Comparison of ENCODE assay signal across 8 cellular contexts in the genomic region with DNA sequence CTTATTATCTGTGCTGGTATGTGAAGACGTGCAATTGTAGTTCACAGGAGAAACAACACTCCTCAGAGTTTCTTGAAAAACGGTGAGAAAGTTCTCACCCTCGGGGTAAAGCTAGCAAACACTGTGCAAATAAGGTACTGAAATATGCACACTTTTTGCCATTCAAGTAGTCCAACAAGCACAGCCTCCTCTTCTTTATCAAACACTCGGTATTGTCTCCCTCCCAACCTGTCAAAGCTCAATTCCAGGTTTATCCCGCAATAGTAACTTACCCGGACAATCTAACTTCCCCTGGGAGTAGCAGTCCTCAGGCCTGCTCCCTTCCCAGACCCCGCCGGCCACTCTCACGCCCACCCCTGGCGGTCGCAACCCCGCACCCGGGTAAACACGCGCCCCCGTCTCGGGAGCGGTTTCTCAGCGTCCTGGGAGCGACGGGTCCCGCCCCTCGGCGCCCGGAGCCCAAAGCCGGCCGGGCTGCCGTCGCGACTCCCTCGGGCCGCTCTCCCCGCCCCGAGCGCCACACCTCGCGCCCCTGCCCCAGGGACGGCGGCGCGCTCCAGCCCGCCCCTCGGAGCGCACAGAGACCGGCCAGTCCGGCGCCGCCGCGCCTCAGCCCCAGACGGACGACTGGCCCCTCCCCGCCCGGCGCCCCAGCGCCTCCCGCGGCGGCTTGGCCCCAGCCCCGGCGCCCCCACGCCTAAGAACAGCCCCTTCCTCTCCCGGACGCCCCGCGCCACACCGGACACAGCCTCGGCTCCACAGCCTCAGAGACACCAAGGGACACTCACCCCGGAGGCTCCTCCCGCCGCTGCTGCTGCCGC. TPM values are rescaled to one million over a fixed set of nuclear protein-coding genes. Genes with fewer than 3 reads are reported as not detected.
DNase-seq lines count a peak whose midpoint lies in the region; ATAC-seq and TF ChIP-seq lines count a peak whose summit lies in the region.

No MANE protein-coding gene starts in this region.

- peaks cover 7% of the 10 kb centered on the region for H3K36me3 Mint-ChIP-seq in activated CD8-positive, alpha-beta memory T cell treated with anti-CD3 and anti-CD28 coated beads, Interleukin-2, amount 10 ng/mL, durations not matched to agents 7 days and 5 days
- no peaks in the 10 kb centered on the region for H3K36me3 Mint-ChIP-seq in activated T-helper 1 cell treated with anti-CD3 and anti-CD28 coated beads, Interleukin-12 subunit alpha, Interleukin-12 subunit beta, Interleukin-2, Interleukin-4 antibody, amounts not matched to agents 30 ng/mL and 10 ng/mL and 1 ng/mL, durations not matched to agents 14 hours and 24 hours and 36 hours (ENCODE audit: low read depth)
- peaks cover 6% of the 10 kb centered on the region for H3K36me3 Mint-ChIP-seq in neural progenitor cell
- H3K36me3 Mint-ChIP-seq in type B pancreatic cell: no peaks in the 10 kb centered on the region

- peaks cover 45% of the 10 kb centered on the region for H3K4me1 Mint-ChIP-seq in activated CD8-positive, alpha-beta memory T cell treated with anti-CD3 and anti-CD28 coated beads, Interleukin-2, amount 10 ng/mL, durations not matched to agents 7 days and 5 days
- H3K4me1 Mint-ChIP-seq in activated T-helper 1 cell treated with anti-CD3 and anti-CD28 coated beads, Interleukin-12 subunit alpha, Interleukin-12 subunit beta, Interleukin-2, Interleukin-4 antibody, amounts not matched to agents 30 ng/mL and 10 ng/mL and 1 ng/mL, durations not matched to agents 14 hours and 24 hours and 36 hours (ENCODE audit: low read depth): peaks cover 57% of the 10 kb centered on the region
- H3K4me1 Mint-ChIP-seq in neural progenitor cell (peaks cover 38% of the 10 kb centered on the region), type B pancreatic cell (ENCODE audit: unreplicated experiment) (peaks cover 35% of the 10 kb centered on the region)

- peak overlapping the region; percentile 89 for H3K4me3 ChIP-seq in neural progenitor cell

- CTCF ChIA-PET in activated CD8-positive, alpha-beta memory T cell treated with anti-CD3 and anti-CD28 coated beads, Interleukin-2, amount 10 ng/mL, durations not matched to agents 7 days and 5 days (lab: Charles Lee): interaction anchor here (0.7 to 1.0 kb wide), 2 partner anchors 14 to 127 kb away, joined by 3 to 4 read pairs; no protein-coding TSS in a partner anchor

- H3K27me3 ChIP-seq in foreskin keratinocyte (no peaks in the 10 kb centered on the region), neural progenitor cell (no peaks in the 10 kb centered on the region)

- intact Hi-C loops in activated T-helper 1 cell treated with anti-CD3 and anti-CD28 coated beads, Interleukin-12 subunit alpha, Interleukin-12 subunit beta, Interleukin-2, Interleukin-4 antibody, amounts not matched to agents 30 ng/mL and 10 ng/mL and 1 ng/mL, durations not matched to agents 14 hours and 24 hours and 36 hours (cut with micrococcal nuclease): loop anchor here (2.0 to 5.0 kb wide), 3 partner anchors 219 to 845 kb away; a partner anchor contains a TSS

- H3F3A ChIP-seq in neural progenitor cell (ENCODE audit: low read depth): peaks cover 30% of the 10 kb centered on the region

- no peaks in the 10 kb centered on the region for H3K27me3 Mint-ChIP-seq in activated CD8-positive, alpha-beta memory T cell treated with anti-CD3 and anti-CD28 coated beads, Interleukin-2, amount 10 ng/mL, durations not matched to agents 7 days and 5 days
- H3K27me3 Mint-ChIP-seq in activated T-helper 1 cell treated with anti-CD3 and anti-CD28 coated beads, Interleukin-12 subunit alpha, Interleukin-12 subunit beta, Interleukin-2, Interleukin-4 antibody, amounts not matched to agents 30 ng/mL and 10 ng/mL and 1 ng/mL, durations not matched to agents 14 hours and 24 hours and 36 hours (ENCODE audit: insufficient read depth): no peaks in the 10 kb centered on the region
- H3K27me3 Mint-ChIP-seq in neural progenitor cell (ENCODE audit: insufficient read depth, low read depth) (peaks cover 3% of the 10 kb centered on the region), type B pancreatic cell (no peaks in the 10 kb centered on the region)

- H3K4me1 ChIP-seq in foreskin keratinocyte: peaks cover 27% of the 10 kb centered on the region
- H3K4me1 ChIP-seq in neural progenitor cell: peaks cover 41% of the 10 kb centered on the region

- H3K27ac ChIP-seq in foreskin keratinocyte: peak overlapping the region; percentile 97
- H3K27ac ChIP-seq in neural progenitor cell: peak overlapping the region; percentile 89

- peak overlapping the region; percentile 92 for H3K4me3 Mint-ChIP-seq in activated CD8-positive, alpha-beta memory T cell treated with anti-CD3 and anti-CD28 coated beads, Interleukin-2, amount 10 ng/mL, durations not matched to agents 7 days and 5 days
- H3K4me3 Mint-ChIP-seq in activated T-helper 1 cell treated with anti-CD3 and anti-CD28 coated beads, Interleukin-12 subunit alpha, Interleukin-12 subunit beta, Interleukin-2, Interleukin-4 antibody, amounts not matched to agents 30 ng/mL and 10 ng/mL and 1 ng/mL, durations not matched to agents 14 hours and 24 hours and 36 hours: peak overlapping the region; percentile 92
- H3K4me3 Mint-ChIP-seq in neural progenitor cell: peak overlapping the region; percentile 96
- H3K4me3 Mint-ChIP-seq in type B pancreatic cell: peak overlapping the region; percentile 97

- H3K4me2 ChIP-seq in neural progenitor cell: peak overlapping the region; percentile 75

- DNase-seq in activated CD8-positive, alpha-beta memory T cell treated with anti-CD3 and anti-CD28 coated beads, Interleukin-2, amount 10 ng/mL, durations not matched to agents 7 days and 5 days: no peak
- no peak for DNase-seq in activated CD8-positive, alpha-beta memory T cell treated with anti-CD3 and anti-CD28 coated beads for 24 hours
- DNase-seq in NCI-H1092 (lab: John Stamatoyannopoulos, UW) (peak; percentile 4), foreskin keratinocyte (peak in 1 of 2 donors; percentile 42), neural progenitor cell (ENCODE audit: low spot score) (peak; percentile 85), type B pancreatic cell (ENCODE audit: extremely low spot score, unreplicated experiment) (peak; percentile 79)
- DNase-seq in activated T-helper 1 cell treated with anti-CD3 and anti-CD28 coated beads, Interleukin-12 subunit alpha, Interleukin-12 subunit beta, Interleukin-2, Interleukin-4 antibody, amounts not matched to agents 30 ng/mL and 10 ng/mL and 1 ng/mL, durations not matched to agents 14 hours and 24 hours and 36 hours (ENCODE audit: low spot score): peak; percentile 46

- ATAC-seq in activated CD8-positive, alpha-beta memory T cell treated with anti-CD3 and anti-CD28 coated beads, Interleukin-2, amount 10 ng/mL, durations not matched to agents 7 days and 5 days: peak; percentile 60
- ATAC-seq in HG02588 (IDR thresholded peaks at IDR 0.05; ENCODE audit: unreplicated experiment) (peak; percentile 63), foreskin keratinocyte (peak; percentile 57)

- peak overlapping the region; percentile 56 for H3K9ac ChIP-seq in neural progenitor cell

- H3K9me3 Mint-ChIP-seq in activated CD8-positive, alpha-beta memory T cell treated with anti-CD3 and anti-CD28 coated beads, Interleukin-2, amount 10 ng/mL, durations not matched to agents 7 days and 5 days (ENCODE audit: low read depth): no peaks in the 10 kb centered on the region
- peaks cover 4% of the 10 kb centered on the region for H3K9me3 Mint-ChIP-seq in activated T-helper 1 cell treated with anti-CD3 and anti-CD28 coated beads, Interleukin-12 subunit alpha, Interleukin-12 subunit beta, Interleukin-2, Interleukin-4 antibody, amounts not matched to agents 30 ng/mL and 10 ng/mL and 1 ng/mL, durations not matched to agents 14 hours and 24 hours and 36 hours
- peaks cover 3% of the 10 kb centered on the region for H3K9me3 Mint-ChIP-seq in neural progenitor cell
- H3K9me3 Mint-ChIP-seq in type B pancreatic cell: no peaks in the 10 kb centered on the region

- H3K36me3 ChIP-seq in neural progenitor cell: no peaks in the 10 kb centered on the region

- no peaks in the 10 kb centered on the region for H3K9me3 ChIP-seq in neural progenitor cell (ENCODE audit: low read depth)

- TF ChIP-seq CTCF in foreskin keratinocyte (conservative IDR thresholded peaks at IDR 0.05): no peak
- TF ChIP-seq CTCF in neural progenitor cell (IDR thresholded peaks at IDR 0.05): no peak
- peak; percentile 41 for TF ChIP-seq CTCF in type B pancreatic cell (conservative IDR thresholded peaks at IDR 0.05)

- peaks cover 41% of the 10 kb centered on the region for H4K20me1 ChIP-seq in neural progenitor cell (ENCODE audit: low read depth)

- peak overlapping the region; percentile 90 for H3K27ac Mint-ChIP-seq in activated CD8-positive, alpha-beta memory T cell treated with anti-CD3 and anti-CD28 coated beads, Interleukin-2, amount 10 ng/mL, durations not matched to agents 7 days and 5 days
- H3K27ac Mint-ChIP-seq in activated T-helper 1 cell treated with anti-CD3 and anti-CD28 coated beads, Interleukin-12 subunit alpha, Interleukin-12 subunit beta, Interleukin-2, Interleukin-4 antibody, amounts not matched to agents 30 ng/mL and 10 ng/mL and 1 ng/mL, durations not matched to agents 14 hours and 24 hours and 36 hours: peak overlapping the region; percentile 89
- H3K27ac Mint-ChIP-seq in neural progenitor cell: peak overlapping the region; percentile 48
- peak overlapping the region; percentile 97 for H3K27ac Mint-ChIP-seq in type B pancreatic cell

- peaks cover 70% of the 10 kb centered on the region for H3K79me2 ChIP-seq in neural progenitor cell (ENCODE audit: low read depth)

- H2AFZ ChIP-seq in neural progenitor cell (replicated peaks): peak overlapping the region; percentile 90

RNA-seq across cellular contexts. Expression of a gene that starts 0.6 kb away (rescaled TPM):
- 10 to 100 TPM; 16.8 to 18.3 TPM for total RNA-seq in activated CD8-positive, alpha-beta memory T cell treated with anti-CD3 and anti-CD28 coated beads, Interleukin-2, amount 10 ng/mL, durations not matched to agents 7 days and 5 days
- 20.6 and 22.8 TPM in 2 replicates for total RNA-seq in activated T-helper 1 cell treated with anti-CD3 and anti-CD28 coated beads, Interleukin-12 subunit alpha, Interleukin-12 subunit beta, Interleukin-2, Interleukin-4 antibody, amounts not matched to agents 30 ng/mL and 10 ng/mL and 1 ng/mL, durations not matched to agents 14 hours and 24 hours and 36 hours
- total RNA-seq in foreskin keratinocyte (31.5 and 36.4 TPM in 2 replicates), neural progenitor cell (ENCODE audit: low replicate concordance) (30.1 and 44.7 TPM in 2 replicates), type B pancreatic cell (ENCODE audit: low replicate concordance) (47.9 and 48.1 TPM in 2 replicates)
- 7.0 and 9.4 TPM in 2 replicates for polyA plus RNA-seq in foreskin keratinocyte

RNA-seq across cellular contexts. Expression of a gene that starts 14.7 kb away (rescaled TPM):
- total RNA-seq in activated CD8-positive, alpha-beta memory T cell treated with anti-CD3 and anti-CD28 coated beads, Interleukin-2, amount 10 ng/mL, durations not matched to agents 7 days and 5 days: not detected
- not detected in 2 replicates for total RNA-seq in activated T-helper 1 cell treated with anti-CD3 and anti-CD28 coated beads, Interleukin-12 subunit alpha, Interleukin-12 subunit beta, Interleukin-2, Interleukin-4 antibody, amounts not matched to agents 30 ng/mL and 10 ng/mL and 1 ng/mL, durations not matched to agents 14 hours and 24 hours and 36 hours
- not detected in 2 replicates for total RNA-seq in foreskin keratinocyte
- not detected in 2 replicates for polyA plus RNA-seq in foreskin keratinocyte
- total RNA-seq in neural progenitor cell (ENCODE audit: low replicate concordance): not detected in 2 replicates
- not detected in 2 replicates for total RNA-seq in type B pancreatic cell (ENCODE audit: low replicate concordance)

Comparison
In these comparisons a context has a peak if more than half of its experiments do, and no peak if none do; other contexts are left out.
1. DNase-seq: peak in NCI-H1092 (single experiment), activated T-helper 1 cell treated with anti-CD3 and anti-CD28 coated beads, Interleukin-12 subunit alpha, Interleukin-12 subunit beta, Interleukin-2, Interleukin-4 antibody, amounts not matched to agents 30 ng/mL and 10 ng/mL and 1 ng/mL, durations not matched to agents 14 hours and 24 hours and 36 hours (single experiment), neural progenitor cell (single experiment) and type B pancreatic cell (single experiment); none in activated CD8-positive, alpha-beta memory T cell treated with anti-CD3 and anti-CD28 coated beads, Interleukin-2, amount 10 ng/mL, durations not matched to agents 7 days and 5 days (single experiment) and activated CD8-positive, alpha-beta memory T cell treated with anti-CD3 and anti-CD28 coated beads for 24 hours (single experiment).
2. Peak in every context shown above with its lines, with median percentiles within 50 percentile points of each other: ATAC-seq, H3K27ac Mint-ChIP-seq and H3K4me3 Mint-ChIP-seq.